Comparison of ENCODE assay signal across 1 cellular context in genomic region chr4:65998807-65999517, GRCh38.
TF ChIP-seq lines count a peak whose summit lies in the region.
"Not testable (repeated sequence)": the region's sequence is repeated elsewhere in the genome, so short reads cannot be mapped to it uniquely, and the experiment has no call there.

No MANE protein-coding gene starts in this region.

TF ChIP-seq in HepG2, 621 proteins besides CTCF, POLR2A, EP300 and RAD21 (continued from another document and continues in another):
- TF ChIP-seq, protein P1, sequence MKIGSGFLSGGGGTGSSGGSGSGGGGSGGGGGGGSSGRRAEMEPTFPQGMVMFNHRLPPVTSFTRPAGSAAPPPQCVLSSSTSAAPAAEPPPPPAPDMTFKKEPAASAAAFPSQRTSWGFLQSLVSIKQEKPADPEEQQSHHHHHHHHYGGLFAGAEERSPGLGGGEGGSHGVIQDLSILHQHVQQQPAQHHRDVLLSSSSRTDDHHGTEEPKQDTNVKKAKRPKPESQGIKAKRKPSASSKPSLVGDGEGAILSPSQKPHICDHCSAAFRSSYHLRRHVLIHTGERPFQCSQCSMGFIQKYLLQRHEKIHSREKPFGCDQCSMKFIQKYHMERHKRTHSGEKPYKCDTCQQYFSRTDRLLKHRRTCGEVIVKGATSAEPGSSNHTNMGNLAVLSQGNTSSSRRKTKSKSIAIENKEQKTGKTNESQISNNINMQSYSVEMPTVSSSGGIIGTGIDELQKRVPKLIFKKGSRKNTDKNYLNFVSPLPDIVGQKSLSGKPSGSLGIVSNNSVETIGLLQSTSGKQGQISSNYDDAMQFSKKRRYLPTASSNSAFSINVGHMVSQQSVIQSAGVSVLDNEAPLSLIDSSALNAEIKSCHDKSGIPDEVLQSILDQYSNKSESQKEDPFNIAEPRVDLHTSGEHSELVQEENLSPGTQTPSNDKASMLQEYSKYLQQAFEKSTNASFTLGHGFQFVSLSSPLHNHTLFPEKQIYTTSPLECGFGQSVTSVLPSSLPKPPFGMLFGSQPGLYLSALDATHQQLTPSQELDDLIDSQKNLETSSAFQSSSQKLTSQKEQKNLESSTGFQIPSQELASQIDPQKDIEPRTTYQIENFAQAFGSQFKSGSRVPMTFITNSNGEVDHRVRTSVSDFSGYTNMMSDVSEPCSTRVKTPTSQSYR (CRISPR knock-in tag; IDR thresholded peaks at IDR 0.05; ENCODE audit: borderline replicate concordance) = peak; percentile 98
- peak; percentile 48; the same call in 1 of the 2 replicates for TF ChIP-seq POLR2AphosphoS5 (IDR thresholded peaks at IDR 0.05; ENCODE audit: low read depth, low read length)
- TF ChIP-seq, protein P2, sequence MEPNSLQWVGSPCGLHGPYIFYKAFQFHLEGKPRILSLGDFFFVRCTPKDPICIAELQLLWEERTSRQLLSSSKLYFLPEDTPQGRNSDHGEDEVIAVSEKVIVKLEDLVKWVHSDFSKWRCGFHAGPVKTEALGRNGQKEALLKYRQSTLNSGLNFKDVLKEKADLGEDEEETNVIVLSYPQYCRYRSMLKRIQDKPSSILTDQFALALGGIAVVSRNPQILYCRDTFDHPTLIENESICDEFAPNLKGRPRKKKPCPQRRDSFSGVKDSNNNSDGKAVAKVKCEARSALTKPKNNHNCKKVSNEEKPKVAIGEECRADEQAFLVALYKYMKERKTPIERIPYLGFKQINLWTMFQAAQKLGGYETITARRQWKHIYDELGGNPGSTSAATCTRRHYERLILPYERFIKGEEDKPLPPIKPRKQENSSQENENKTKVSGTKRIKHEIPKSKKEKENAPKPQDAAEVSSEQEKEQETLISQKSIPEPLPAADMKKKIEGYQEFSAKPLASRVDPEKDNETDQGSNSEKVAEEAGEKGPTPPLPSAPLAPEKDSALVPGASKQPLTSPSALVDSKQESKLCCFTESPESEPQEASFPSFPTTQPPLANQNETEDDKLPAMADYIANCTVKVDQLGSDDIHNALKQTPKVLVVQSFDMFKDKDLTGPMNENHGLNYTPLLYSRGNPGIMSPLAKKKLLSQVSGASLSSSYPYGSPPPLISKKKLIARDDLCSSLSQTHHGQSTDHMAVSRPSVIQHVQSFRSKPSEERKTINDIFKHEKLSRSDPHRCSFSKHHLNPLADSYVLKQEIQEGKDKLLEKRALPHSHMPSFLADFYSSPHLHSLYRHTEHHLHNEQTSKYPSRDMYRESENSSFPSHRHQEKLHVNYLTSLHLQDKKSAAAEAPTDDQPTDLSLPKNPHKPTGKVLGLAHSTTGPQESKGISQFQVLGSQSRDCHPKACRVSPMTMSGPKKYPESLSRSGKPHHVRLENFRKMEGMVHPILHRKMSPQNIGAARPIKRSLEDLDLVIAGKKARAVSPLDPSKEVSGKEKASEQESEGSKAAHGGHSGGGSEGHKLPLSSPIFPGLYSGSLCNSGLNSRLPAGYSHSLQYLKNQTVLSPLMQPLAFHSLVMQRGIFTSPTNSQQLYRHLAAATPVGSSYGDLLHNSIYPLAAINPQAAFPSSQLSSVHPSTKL (CRISPR knock-in tag; IDR thresholded peaks at IDR 0.05) = peak; percentile 75; the same call in 1 of the 2 replicates
- TF ChIP-seq, protein P3, sequence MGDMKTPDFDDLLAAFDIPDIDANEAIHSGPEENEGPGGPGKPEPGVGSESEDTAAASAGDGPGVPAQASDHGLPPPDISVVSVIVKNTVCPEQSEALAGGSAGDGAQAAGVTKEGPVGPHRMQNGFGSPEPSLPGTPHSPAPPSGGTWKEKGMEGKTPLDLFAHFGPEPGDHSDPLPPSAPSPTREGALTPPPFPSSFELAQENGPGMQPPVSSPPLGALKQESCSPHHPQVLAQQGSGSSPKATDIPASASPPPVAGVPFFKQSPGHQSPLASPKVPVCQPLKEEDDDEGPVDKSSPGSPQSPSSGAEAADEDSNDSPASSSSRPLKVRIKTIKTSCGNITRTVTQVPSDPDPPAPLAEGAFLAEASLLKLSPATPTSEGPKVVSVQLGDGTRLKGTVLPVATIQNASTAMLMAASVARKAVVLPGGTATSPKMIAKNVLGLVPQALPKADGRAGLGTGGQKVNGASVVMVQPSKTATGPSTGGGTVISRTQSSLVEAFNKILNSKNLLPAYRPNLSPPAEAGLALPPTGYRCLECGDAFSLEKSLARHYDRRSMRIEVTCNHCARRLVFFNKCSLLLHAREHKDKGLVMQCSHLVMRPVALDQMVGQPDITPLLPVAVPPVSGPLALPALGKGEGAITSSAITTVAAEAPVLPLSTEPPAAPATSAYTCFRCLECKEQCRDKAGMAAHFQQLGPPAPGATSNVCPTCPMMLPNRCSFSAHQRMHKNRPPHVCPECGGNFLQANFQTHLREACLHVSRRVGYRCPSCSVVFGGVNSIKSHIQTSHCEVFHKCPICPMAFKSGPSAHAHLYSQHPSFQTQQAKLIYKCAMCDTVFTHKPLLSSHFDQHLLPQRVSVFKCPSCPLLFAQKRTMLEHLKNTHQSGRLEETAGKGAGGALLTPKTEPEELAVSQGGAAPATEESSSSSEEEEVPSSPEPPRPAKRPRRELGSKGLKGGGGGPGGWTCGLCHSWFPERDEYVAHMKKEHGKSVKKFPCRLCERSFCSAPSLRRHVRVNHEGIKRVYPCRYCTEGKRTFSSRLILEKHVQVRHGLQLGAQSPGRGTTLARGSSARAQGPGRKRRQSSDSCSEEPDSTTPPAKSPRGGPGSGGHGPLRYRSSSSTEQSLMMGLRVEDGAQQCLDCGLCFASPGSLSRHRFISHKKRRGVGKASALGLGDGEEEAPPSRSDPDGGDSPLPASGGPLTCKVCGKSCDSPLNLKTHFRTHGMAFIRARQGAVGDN (CRISPR knock-in tag; IDR thresholded peaks at IDR 0.05) = peak; percentile 59
- peak; percentile 29; the same call in 1 of the 2 replicates for TF ChIP-seq CBX5 (CRISPR knock-in tag; IDR thresholded peaks at IDR 0.05; ENCODE audit: borderline replicate concordance)
- peak in 1 of 2 experiments; percentile 29; a peak in 1 of 4 replicates for TF ChIP-seq NR2F1 (CRISPR knock-in tag; IDR thresholded peaks at IDR 0.05)
- TF ChIP-seq HMGXB4 (CRISPR knock-in tag; IDR thresholded peaks at IDR 0.05; ENCODE audit: borderline replicate concordance in 1 of 2, low read depth in 1 of 2) = peak in 1 of 2 experiments; percentile 24; a peak in 2 of 4 replicates
- peak; percentile 19; the same call in 1 of the 2 replicates for TF ChIP-seq ZNF788 (CRISPR knock-in tag; IDR thresholded peaks at IDR 0.05; ENCODE audit: borderline replicate concordance)
- TF ChIP-seq POLR2G (IDR thresholded peaks at IDR 0.05; ENCODE audit: low read depth, low read length) = peak; percentile 52; the same call in 1 of the 2 replicates
- peak; percentile 32; the same call in 1 of the 2 replicates for TF ChIP-seq ELF3 (CRISPR knock-in tag; IDR thresholded peaks at IDR 0.05)
- peak; percentile 35; the same call in 1 of the 2 replicates for TF ChIP-seq HNF4G (IDR thresholded peaks at IDR 0.05; ENCODE audit: borderline replicate concordance, low read depth, low read length)
- TF ChIP-seq HNF4G (CRISPR knock-in tag; IDR thresholded peaks at IDR 0.05; ENCODE audit: borderline replicate concordance, low read depth) = not testable (repeated sequence)
- peak; percentile 56; the same call in 1 of the 2 replicates for TF ChIP-seq MYC (CRISPR knock-in tag; IDR thresholded peaks at IDR 0.05; ENCODE audit: borderline replicate concordance)
- 0 out of 2 replicates have a peak, but pooled peaks have one; percentile 23 for TF ChIP-seq ZNF160 (CRISPR knock-in tag; IDR thresholded peaks at IDR 0.05)
- 0 out of 2 replicates have a peak, but pooled peaks have one; percentile 25 for TF ChIP-seq ZFP90 (CRISPR knock-in tag; IDR thresholded peaks at IDR 0.05; ENCODE audit: borderline replicate concordance)
- TF ChIP-seq ZNF652 (CRISPR knock-in tag; IDR thresholded peaks at IDR 0.05; ENCODE audit: borderline replicate concordance, low read depth) = peak; percentile 72
- peak; percentile 29; the same call in 1 of the 2 replicates for TF ChIP-seq MED1 (CRISPR knock-in tag; IDR thresholded peaks at IDR 0.05)
- TF ChIP-seq, protein P4, sequence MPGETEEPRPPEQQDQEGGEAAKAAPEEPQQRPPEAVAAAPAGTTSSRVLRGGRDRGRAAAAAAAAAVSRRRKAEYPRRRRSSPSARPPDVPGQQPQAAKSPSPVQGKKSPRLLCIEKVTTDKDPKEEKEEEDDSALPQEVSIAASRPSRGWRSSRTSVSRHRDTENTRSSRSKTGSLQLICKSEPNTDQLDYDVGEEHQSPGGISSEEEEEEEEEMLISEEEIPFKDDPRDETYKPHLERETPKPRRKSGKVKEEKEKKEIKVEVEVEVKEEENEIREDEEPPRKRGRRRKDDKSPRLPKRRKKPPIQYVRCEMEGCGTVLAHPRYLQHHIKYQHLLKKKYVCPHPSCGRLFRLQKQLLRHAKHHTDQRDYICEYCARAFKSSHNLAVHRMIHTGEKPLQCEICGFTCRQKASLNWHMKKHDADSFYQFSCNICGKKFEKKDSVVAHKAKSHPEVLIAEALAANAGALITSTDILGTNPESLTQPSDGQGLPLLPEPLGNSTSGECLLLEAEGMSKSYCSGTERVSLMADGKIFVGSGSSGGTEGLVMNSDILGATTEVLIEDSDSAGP (CRISPR knock-in tag; IDR thresholded peaks at IDR 0.05; ENCODE audit: borderline replicate concordance) = peak; percentile 30; the same call in 1 of the 2 replicates
- TF ChIP-seq THAP9 (CRISPR knock-in tag; IDR thresholded peaks at IDR 0.05; ENCODE audit: borderline replicate concordance) = peak; percentile 32; the same call in 1 of the 2 replicates
- TF ChIP-seq, protein P5, sequence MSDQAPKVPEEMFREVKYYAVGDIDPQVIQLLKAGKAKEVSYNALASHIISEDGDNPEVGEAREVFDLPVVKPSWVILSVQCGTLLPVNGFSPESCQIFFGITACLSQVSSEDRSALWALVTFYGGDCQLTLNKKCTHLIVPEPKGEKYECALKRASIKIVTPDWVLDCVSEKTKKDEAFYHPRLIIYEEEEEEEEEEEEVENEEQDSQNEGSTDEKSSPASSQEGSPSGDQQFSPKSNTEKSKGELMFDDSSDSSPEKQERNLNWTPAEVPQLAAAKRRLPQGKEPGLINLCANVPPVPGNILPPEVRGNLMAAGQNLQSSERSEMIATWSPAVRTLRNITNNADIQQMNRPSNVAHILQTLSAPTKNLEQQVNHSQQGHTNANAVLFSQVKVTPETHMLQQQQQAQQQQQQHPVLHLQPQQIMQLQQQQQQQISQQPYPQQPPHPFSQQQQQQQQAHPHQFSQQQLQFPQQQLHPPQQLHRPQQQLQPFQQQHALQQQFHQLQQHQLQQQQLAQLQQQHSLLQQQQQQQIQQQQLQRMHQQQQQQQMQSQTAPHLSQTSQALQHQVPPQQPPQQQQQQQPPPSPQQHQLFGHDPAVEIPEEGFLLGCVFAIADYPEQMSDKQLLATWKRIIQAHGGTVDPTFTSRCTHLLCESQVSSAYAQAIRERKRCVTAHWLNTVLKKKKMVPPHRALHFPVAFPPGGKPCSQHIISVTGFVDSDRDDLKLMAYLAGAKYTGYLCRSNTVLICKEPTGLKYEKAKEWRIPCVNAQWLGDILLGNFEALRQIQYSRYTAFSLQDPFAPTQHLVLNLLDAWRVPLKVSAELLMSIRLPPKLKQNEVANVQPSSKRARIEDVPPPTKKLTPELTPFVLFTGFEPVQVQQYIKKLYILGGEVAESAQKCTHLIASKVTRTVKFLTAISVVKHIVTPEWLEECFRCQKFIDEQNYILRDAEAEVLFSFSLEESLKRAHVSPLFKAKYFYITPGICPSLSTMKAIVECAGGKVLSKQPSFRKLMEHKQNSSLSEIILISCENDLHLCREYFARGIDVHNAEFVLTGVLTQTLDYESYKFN (CRISPR knock-in tag; conservative IDR thresholded peaks at IDR 0.05) = peak; percentile 68
- TF ChIP-seq ZNF772 (CRISPR knock-in tag; IDR thresholded peaks at IDR 0.05) = peak; percentile 36; the same call in 1 of the 2 replicates
- 0 out of 2 replicates have a peak, but pooled peaks have one; percentile 28 for TF ChIP-seq ZNF292 (CRISPR knock-in tag; IDR thresholded peaks at IDR 0.05; ENCODE audit: borderline replicate concordance, low read depth)
- 0 out of 2 replicates have a peak, but pooled peaks have one; percentile 29 for TF ChIP-seq UBTF (CRISPR knock-in tag; IDR thresholded peaks at IDR 0.05)
- TF ChIP-seq FOXJ3 (CRISPR knock-in tag; IDR thresholded peaks at IDR 0.05; ENCODE audit: borderline replicate concordance) = peak; percentile 42; the same call in 1 of the 2 replicates
- peak; percentile 75 for TF ChIP-seq TAF1 (CRISPR knock-in tag; IDR thresholded peaks at IDR 0.05)
- TF ChIP-seq HIVEP1 (CRISPR knock-in tag; IDR thresholded peaks at IDR 0.05) = 0 out of 2 replicates have a peak, but pooled peaks have one; percentile 44
- TF ChIP-seq KDM6A (CRISPR knock-in tag; IDR thresholded peaks at IDR 0.05; ENCODE audit: low read depth) = peak; percentile 64; the same call in 1 of the 2 replicates
